ENCODE assay signal across 29 cellular contexts in genomic region chr11:58980159-58980843, GRCh38. TPM values are rescaled to one million over a fixed set of nuclear protein-coding genes. Genes with fewer than 3 reads are reported as not detected.
"Had no signal": no experiment of that assay in that cellular context is flagged by ENCODE, and none has a peak within 500 bp of the region (broad histone marks: within the 10 kb centered on the region; RNA-seq: fewer than 3 reads in every experiment).

No MANE protein-coding gene starts in this region.

- H3K27ac Mint-ChIP-seq: activated CD4-positive, alpha-beta memory T cell treated with anti-CD3 and anti-CD28 coated beads, Interleukin-2, amount 10 ng/mL, durations not matched to agents 7 days and 5 days; activated naive CD4-positive, alpha-beta T cell treated with anti-CD3 and anti-CD28 coated beads for 36 hours; activated naive CD8-positive, alpha-beta T cell; activated T-helper 17 cell treated with anti-CD3 and anti-CD28 coated beads, Interleukin-2, amount 50 U/mL, for 72 hours; brain; T-cell had no signal

- H3K27ac ChIP-seq: SK-N-MC, VCaP had no signal

- ATAC-seq: activated T-helper 17 cell treated with anti-CD3 and anti-CD28 coated beads, Interleukin-2, amount 50 U/mL, for 72 hours; K562; Panc1; Right ventricle myocardium inferior; T-cell had no signal

- H3K4me3 Mint-ChIP-seq: activated CD4-positive, alpha-beta memory T cell treated with anti-CD3 and anti-CD28 coated beads, Interleukin-2, amount 10 ng/mL, durations not matched to agents 7 days and 5 days; activated naive CD4-positive, alpha-beta T cell treated with anti-CD3 and anti-CD28 coated beads for 36 hours; activated naive CD8-positive, alpha-beta T cell; activated T-helper 17 cell treated with anti-CD3 and anti-CD28 coated beads, Interleukin-2, amount 50 U/mL, for 72 hours; brain; central memory CD8-positive, alpha-beta T cell; T-cell had no signal

- DNase-seq: activated CD4-positive, alpha-beta memory T cell treated with anti-CD3 and anti-CD28 coated beads, Interleukin-2, amount 10 ng/mL, durations not matched to agents 7 days and 5 days; activated CD4-positive, alpha-beta T cell treated with anti-CD3 and anti-CD28 coated beads, Interleukin-2, amount 50 U/mL, for 1 hour; activated CD4-positive, CD25-positive, alpha-beta regulatory T cell; activated gamma-delta T cell; activated naive CD4-positive, alpha-beta T cell treated with anti-CD3 and anti-CD28 coated beads for 36 hours; activated T-cell treated with anti-CD3 and anti-CD28 coated beads for 4 hours; activated T-cell treated with anti-CD3 and anti-CD28 coated beads, Interleukin-2, amount 50 U/mL, for 48 hours; amygdala; NCI-H1105; NCI-H1436; NCI-H1694 treated with DMSO at 0.1 percent for 48 hours; NCI-H2029 treated with DMSO at 0.1 percent for 48 hours; NCI-H524; OCI-M1; RPMI8226; T-cell; T-helper 2 cell; T1000 had no signal

- H3K9me3 Mint-ChIP-seq: activated CD4-positive, alpha-beta memory T cell treated with anti-CD3 and anti-CD28 coated beads, Interleukin-2, amount 10 ng/mL, durations not matched to agents 7 days and 5 days; activated naive CD4-positive, alpha-beta T cell treated with anti-CD3 and anti-CD28 coated beads for 36 hours; activated T-helper 17 cell treated with anti-CD3 and anti-CD28 coated beads, Interleukin-2, amount 50 U/mL, for 72 hours; central memory CD8-positive, alpha-beta T cell had no signal

- H3K36me3 Mint-ChIP-seq: activated naive CD8-positive, alpha-beta T cell; brain; T-cell had no signal

- H3K4me1 Mint-ChIP-seq: activated CD4-positive, alpha-beta memory T cell treated with anti-CD3 and anti-CD28 coated beads, Interleukin-2, amount 10 ng/mL, durations not matched to agents 7 days and 5 days; activated T-helper 17 cell treated with anti-CD3 and anti-CD28 coated beads, Interleukin-2, amount 50 U/mL, for 72 hours; brain; central memory CD8-positive, alpha-beta T cell; T-cell had no signal

- H3K27me3 Mint-ChIP-seq: activated T-helper 17 cell treated with anti-CD3 and anti-CD28 coated beads, Interleukin-2, amount 50 U/mL, for 72 hours had no signal

- H3K4me3 ChIP-seq: K562, SK-N-MC had no signal

RNA-seq across cellular contexts. Expression of gene GLYATL1, which starts 41.0 kb away (rescaled TPM):
- total RNA-seq: activated CD4-positive, alpha-beta memory T cell treated with anti-CD3 and anti-CD28 coated beads, Interleukin-2, amount 10 ng/mL, durations not matched to agents 7 days and 5 days; activated CD8-positive, alpha-beta memory T cell treated with anti-CD3 and anti-CD28 coated beads for 36 hours; activated naive CD4-positive, alpha-beta T cell treated with anti-CD3 and anti-CD28 coated beads for 36 hours; activated T-helper 17 cell treated with anti-CD3 and anti-CD28 coated beads, Interleukin-2, amount 50 U/mL, for 72 hours; astrocyte; K562; Right ventricle myocardium inferior had no signal
